In genomic region chr1:21335750-21336168, GRCh38 we compare ENCODE assay signal across 10 cellular contexts. TPM values are rescaled to one million over a fixed set of nuclear protein-coding genes. Genes with fewer than 3 reads are reported as not detected.
DNase-seq lines count a peak whose midpoint lies in the region; ATAC-seq and TF ChIP-seq lines count a peak whose summit lies in the region.
"Had no signal": no experiment of that assay in that cellular context is flagged by ENCODE, and none has a peak within 500 bp of the region (broad histone marks: within the 10 kb centered on the region; RNA-seq: fewer than 3 reads in every experiment).

No MANE protein-coding gene starts in this region.

- H3K4me3 ChIP-seq in mammary epithelial cell (replicated peaks in 1 of 3; ENCODE audit: insufficient read depth in 1 of 3, low read depth in 2 of 3, low read length in 3 of 3) (no peak overlapping the region), rectal smooth muscle tissue (ENCODE audit: low read length) (peak overlapping the region; percentile 10)
- H3K4me3 ChIP-seq: mucosa of descending colon had no signal

- H3K4me1 ChIP-seq in mammary epithelial cell (ENCODE audit: insufficient read depth, low read length) (peaks cover 28% of the 10 kb centered on the region), rectal smooth muscle tissue (ENCODE audit: control insufficient read depth, insufficient read depth, low read length) (peaks cover 74% of the 10 kb centered on the region)

- no peak for TF ChIP-seq CTCF in mammary epithelial cell (conservative IDR thresholded peaks at IDR 0.05 in 1 of 2, IDR thresholded peaks at IDR 0.05 in 1 of 2; ENCODE audit: extremely low read depth in 1 of 2, insufficient read depth in 1 of 2, low read depth in 1 of 2, low read length in 2 of 2)

- ATAC-seq in HG03039 (IDR thresholded peaks at IDR 0.05; ENCODE audit: unreplicated experiment) (no peak), GM19452 (IDR thresholded peaks at IDR 0.05; ENCODE audit: unreplicated experiment) (no peak)
- ATAC-seq: mucosa of descending colon had no signal

- peak; percentile 82 for DNase-seq in Daoy (ENCODE audit: low read depth)
- peak; percentile 41 for DNase-seq in NCI-H2196 treated with DMSO at 0.1 percent for 48 hours (lab: John Stamatoyannopoulos, UW; ENCODE audit: unreplicated experiment)
- DNase-seq in mammary epithelial cell: peak; percentile 81
- no peak for DNase-seq in ecto neural progenitor cell (ENCODE audit: low spot score)
- DNase-seq in SHP77 treated with DMSO at 0.1 percent for 48 hours (lab: John Stamatoyannopoulos, UW): no peak
- DNase-seq: activated CD8-positive, alpha-beta memory T cell treated with anti-CD3 and anti-CD28 coated beads, Interleukin-2, amount 50 U/mL, for 4 hours had no signal

- no TSS peak for BruUV-seq in mammary epithelial cell (replicated peaks; lab: Mats Ljungman, UMichigan)

- intact Hi-C loops in mammary epithelial cell (cut with micrococcal nuclease): loop anchor here (1.0 to 2.0 kb wide), 2 partner anchors 11 to 25 kb away; no protein-coding TSS in a partner anchor

- peak overlapping the region; percentile 70 for H2AFZ ChIP-seq in mammary epithelial cell (ENCODE audit: low read depth, low read length)

- H3K4me2 ChIP-seq in mammary epithelial cell (ENCODE audit: insufficient read depth, low read depth, low read length): peak overlapping the region; percentile 83

- dilution Hi-C loops in mammary epithelial cell (cut with HindIII; ENCODE audit: low sequenced_read_pairs): loop anchor here (5.0 kb wide), 1 partner anchor 43 kb away; the partner anchor contains the start of gene ECE1

- H3K36me3 ChIP-seq in mammary epithelial cell (ENCODE audit: insufficient read depth, low read length) (no peaks in the 10 kb centered on the region), rectal smooth muscle tissue (ENCODE audit: control insufficient read depth, insufficient read depth, low read length) (no peaks in the 10 kb centered on the region)

- H3K79me2 ChIP-seq in mammary epithelial cell (ENCODE audit: insufficient read depth, low read length): peaks cover 60% of the 10 kb centered on the region

- H4K20me1 ChIP-seq in mammary epithelial cell (ENCODE audit: insufficient read depth, low read length): no peaks in the 10 kb centered on the region

- H3K9ac ChIP-seq in mammary epithelial cell (ENCODE audit: insufficient read depth, low read length) (no peak overlapping the region), rectal smooth muscle tissue (ENCODE audit: low read length) (no peak overlapping the region)

- H3K9me3 ChIP-seq in mammary epithelial cell (replicated peaks; ENCODE audit: insufficient read depth, low read length): no peaks in the 10 kb centered on the region
- H3K9me3 ChIP-seq: mucosa of descending colon had no signal

- H3K27ac ChIP-seq in mammary epithelial cell (ENCODE audit: insufficient read depth, low read depth, low read length) (no peak overlapping the region), rectal smooth muscle tissue (ENCODE audit: low read depth, low read length) (no peak overlapping the region)

- H3K27me3 ChIP-seq in mammary epithelial cell (ENCODE audit: insufficient read depth, low read length) (no peaks in the 10 kb centered on the region), rectal smooth muscle tissue (ENCODE audit: control insufficient read depth, insufficient read depth, low read length) (no peaks in the 10 kb centered on the region)

- WGBS in mammary epithelial cell (ENCODE audit: low coverage, missing lambda C conversion rate): 10% methylated on average over 1 of the region's 3 CpGs

- in situ Hi-C loops in mammary epithelial cell (cut with MboI; ENCODE audit: low sequenced_read_pairs in 2 of 2): no loop called here

- CTCF ChIA-PET in mammary epithelial cell (lab: Charles Lee; ENCODE audit: low non-redundant PET): interaction anchor here (0.6 kb wide), 1 partner anchor 106 kb away, joined by 4 read pairs; no protein-coding TSS in a partner anchor

RNA-seq across cellular contexts. Expression of gene ECE1, which starts 45.5 kb away (rescaled TPM):
- total RNA-seq in Daoy (2014; rRNA removed; shearing (Covaris generic)): 59.8 and 69.8 TPM in 2 replicates
- total RNA-seq in mammary epithelial cell: 100 to 1,000 TPM in 1 of 2 donors, 10 to 100 TPM in 1; 86.3 to 153 TPM
- polyA plus RNA-seq in mammary epithelial cell: 65.7 TPM
- polyA minus RNA-seq in mammary epithelial cell: 75.5 TPM

Comparison
In these comparisons a context has a peak if more than half of its experiments do, and no peak if none do; other contexts are left out.
1. DNase-seq: peak in Daoy (single experiment), NCI-H2196 treated with DMSO at 0.1 percent for 48 hours (single experiment) and mammary epithelial cell (single experiment); none in ecto neural progenitor cell (single experiment) and SHP77 treated with DMSO at 0.1 percent for 48 hours (single experiment).